Comparison of ENCODE assay signal across 24 cellular contexts in the genomic region with DNA sequence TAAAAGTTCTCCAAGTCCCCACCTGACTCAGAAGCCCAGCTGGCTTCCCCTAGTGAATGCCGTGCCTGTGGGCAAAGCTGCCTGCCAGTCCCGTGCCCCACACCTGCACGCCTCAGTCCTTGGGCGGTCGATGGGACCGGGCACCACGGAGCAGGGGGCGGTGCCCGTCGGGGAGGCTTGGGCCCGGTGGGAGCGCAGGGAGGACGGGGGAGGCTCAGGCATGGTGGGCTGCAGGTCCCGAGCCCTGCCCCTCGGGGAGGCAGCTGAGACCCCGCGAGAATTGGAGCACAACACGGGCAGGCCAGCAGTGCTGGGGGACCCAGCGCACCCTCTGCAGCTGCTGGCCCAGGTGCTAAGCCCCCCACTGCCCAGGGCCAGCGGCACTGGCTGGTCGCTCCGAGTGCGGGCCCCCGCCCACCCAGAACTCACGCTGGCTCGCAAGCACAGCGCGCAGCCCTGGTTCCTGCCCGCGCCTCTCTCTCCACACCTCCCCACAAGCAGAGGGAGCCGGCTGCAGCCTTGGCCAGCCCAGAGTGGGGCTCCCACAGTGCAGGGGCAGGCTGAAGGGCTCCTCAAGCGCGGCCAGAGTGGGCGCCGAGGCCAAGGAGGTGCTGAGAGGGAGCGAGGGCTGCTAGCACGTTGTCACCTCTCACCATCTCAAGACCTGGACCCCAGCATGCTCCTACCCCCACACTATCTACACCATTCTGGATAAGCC.
A peak's percentile ranks its signal among the peaks of the same experiment; 100 is the strongest.
DNase-seq lines count a peak whose midpoint lies in the region; ATAC-seq and TF ChIP-seq lines count a peak whose summit lies in the region.
"Had no signal": no experiment of that assay in that cellular context is flagged by ENCODE, and none has a peak within 500 bp of the region (broad histone marks: within the 10 kb centered on the region; RNA-seq: fewer than 3 reads in every experiment).

No MANE protein-coding gene starts in this region.

- no peak overlapping the region for H3K27ac ChIP-seq in right cardiac atrium (ENCODE audit: low read length)
- no peak overlapping the region for H3K27ac ChIP-seq in foreskin keratinocyte
- H3K27ac ChIP-seq: A549; BLaER1 treated with 17β-estradiol and CSF1 and Interleukin-3, amounts not matched to agents 10 nM and 100 nM; GM23248 had no signal

- H3K27me3 ChIP-seq in right cardiac atrium (ENCODE audit: control insufficient read depth, insufficient read depth) (no peaks in the 10 kb centered on the region), foreskin keratinocyte (peaks cover 5% of the 10 kb centered on the region)
- H3K27me3 ChIP-seq: BE2C; BLaER1 treated with 17β-estradiol and CSF1 and Interleukin-3, amounts not matched to agents 10 nM and 100 nM had no signal

- TF ChIP-seq CTCF in osteocyte (IDR thresholded peaks at IDR 0.05) (no peak), foreskin keratinocyte (conservative IDR thresholded peaks at IDR 0.05) (no peak)

- H3K9me3 Mint-ChIP-seq in activated CD8-positive, alpha-beta memory T cell treated with anti-CD3 and anti-CD28 coated beads, Interleukin-2, amount 10 ng/mL, durations not matched to agents 7 days and 5 days (ENCODE audit: low read depth), result peaks cover 2% of the 10 kb centered on the region
- peaks cover 8% of the 10 kb centered on the region for H3K9me3 Mint-ChIP-seq in osteocyte (ENCODE audit: unreplicated experiment)

- H3K4me1 Mint-ChIP-seq in activated CD8-positive, alpha-beta memory T cell treated with anti-CD3 and anti-CD28 coated beads, Interleukin-2, amount 10 ng/mL, durations not matched to agents 7 days and 5 days, result peaks cover 20% of the 10 kb centered on the region
- peaks cover 13% of the 10 kb centered on the region for H3K4me1 Mint-ChIP-seq in osteocyte (ENCODE audit: unreplicated experiment)

- H3K4me3 Mint-ChIP-seq in activated CD8-positive, alpha-beta memory T cell treated with anti-CD3 and anti-CD28 coated beads, Interleukin-2, amount 10 ng/mL, durations not matched to agents 7 days and 5 days, result no peak overlapping the region
- no peak overlapping the region for H3K4me3 Mint-ChIP-seq in osteocyte (ENCODE audit: unreplicated experiment)
- H3K4me3 Mint-ChIP-seq: CD14-positive monocyte; CD4-positive, alpha-beta T cell; CD8-positive, alpha-beta memory T cell had no signal

- H3K4me1 ChIP-seq in right cardiac atrium (ENCODE audit: control insufficient read depth, insufficient read depth, low read length) (no peaks in the 10 kb centered on the region), foreskin keratinocyte (no peaks in the 10 kb centered on the region)
- H3K4me1 ChIP-seq: BE2C had no signal

- no peaks in the 10 kb centered on the region for H3K9me3 ChIP-seq in right cardiac atrium (ENCODE audit: control insufficient read depth, low read length)

- intact Hi-C loops in right cardiac atrium (cut with DNase I), result loop anchor here (5.0 to 10.0 kb wide), 4 partner anchors 205 to 277 kb away; a partner anchor contains a TSS
- intact Hi-C loops in left cardiac atrium (cut with DNase I), result loop anchor here in 1 of 2 donors (5.0 to 10.0 kb wide), 3 partner anchors 100 to 277 kb away; a partner anchor contains a TSS

- WGBS in right cardiac atrium, result 97% methylated on average over 37 of the region's 37 CpGs

- CTCF ChIA-PET in activated CD8-positive, alpha-beta memory T cell treated with anti-CD3 and anti-CD28 coated beads, Interleukin-2, amount 10 ng/mL, durations not matched to agents 7 days and 5 days (lab: Charles Lee), result interaction anchor here (1.1 to 9.3 kb wide), 15 partner anchors 8 to 287 kb away, joined by 3 to 156 read pairs (median 7); no protein-coding TSS in a partner anchor

- DNase-seq in activated CD8-positive, alpha-beta memory T cell treated with anti-CD3 and anti-CD28 coated beads, Interleukin-2, amount 10 ng/mL, durations not matched to agents 7 days and 5 days, result peak; percentile 33
- DNase-seq in activated CD8-positive, alpha-beta memory T cell treated with anti-CD3 and anti-CD28 coated beads for 24 hours, result no peak
- DNase-seq in right cardiac atrium (peak in 2 of 3 donors; percentile 12 to 42), left cardiac atrium (no peak), osteocyte (ENCODE audit: extremely low spot score, unreplicated experiment) (peak; percentile 80), foreskin keratinocyte (no peak)
- DNase-seq: 8988T; ACHN; AML-193; BE2C; CD4-positive, alpha-beta T cell; CD8-positive, alpha-beta memory T cell; DMS 273 treated with DMSO at 0.1 percent for 48 hours; DMS79; EL; GDM1; GM23248; H7; HCEC 1CT had no signal

- peaks cover 3% of the 10 kb centered on the region for H3K36me3 Mint-ChIP-seq in activated CD8-positive, alpha-beta memory T cell treated with anti-CD3 and anti-CD28 coated beads, Interleukin-2, amount 10 ng/mL, durations not matched to agents 7 days and 5 days
- peaks cover 6% of the 10 kb centered on the region for H3K36me3 Mint-ChIP-seq in osteocyte (ENCODE audit: unreplicated experiment)
- H3K36me3 Mint-ChIP-seq: CD14-positive monocyte had no signal

- H3K27ac Mint-ChIP-seq in activated CD8-positive, alpha-beta memory T cell treated with anti-CD3 and anti-CD28 coated beads, Interleukin-2, amount 10 ng/mL, durations not matched to agents 7 days and 5 days, result no peak overlapping the region
- no peak overlapping the region for H3K27ac Mint-ChIP-seq in osteocyte (ENCODE audit: unreplicated experiment)
- H3K27ac Mint-ChIP-seq: CD14-positive monocyte; CD4-positive, alpha-beta T cell had no signal

- no peak overlapping the region for H3K4me3 ChIP-seq in right cardiac atrium (ENCODE audit: low read length)
- H3K4me3 ChIP-seq: A549; BLaER1 treated with 17β-estradiol and CSF1 and Interleukin-3, amounts not matched to agents 10 nM and 100 nM; GM12878; GM23248 had no signal

- ATAC-seq in activated CD8-positive, alpha-beta memory T cell treated with anti-CD3 and anti-CD28 coated beads, Interleukin-2, amount 10 ng/mL, durations not matched to agents 7 days and 5 days, result no peak
- no peak for ATAC-seq in right cardiac atrium
- ATAC-seq in left cardiac atrium, result no peak
- no peak for ATAC-seq in HG03469 (IDR thresholded peaks at IDR 0.05; ENCODE audit: unreplicated experiment)
- ATAC-seq in foreskin keratinocyte, result no peak
- ATAC-seq: A549, GM12878 had no signal

- no peaks in the 10 kb centered on the region for H3K27me3 Mint-ChIP-seq in activated CD8-positive, alpha-beta memory T cell treated with anti-CD3 and anti-CD28 coated beads, Interleukin-2, amount 10 ng/mL, durations not matched to agents 7 days and 5 days
- no peaks in the 10 kb centered on the region for H3K27me3 Mint-ChIP-seq in osteocyte (ENCODE audit: unreplicated experiment)
- H3K27me3 Mint-ChIP-seq: CD4-positive, alpha-beta T cell had no signal

Comparison
In these comparisons a context has a peak if more than half of its experiments do, and no peak if none do; other contexts are left out.
1. DNase-seq: peak in activated CD8-positive, alpha-beta memory T cell treated with anti-CD3 and anti-CD28 coated beads, Interleukin-2, amount 10 ng/mL, durations not matched to agents 7 days and 5 days (single experiment), right cardiac atrium (2 of 3) and osteocyte (single experiment); none in activated CD8-positive, alpha-beta memory T cell treated with anti-CD3 and anti-CD28 coated beads for 24 hours (single experiment), left cardiac atrium (single experiment) and foreskin keratinocyte (0 of 2).